Comparison of ENCODE assay signal across 8 cellular contexts in the genomic region with DNA sequence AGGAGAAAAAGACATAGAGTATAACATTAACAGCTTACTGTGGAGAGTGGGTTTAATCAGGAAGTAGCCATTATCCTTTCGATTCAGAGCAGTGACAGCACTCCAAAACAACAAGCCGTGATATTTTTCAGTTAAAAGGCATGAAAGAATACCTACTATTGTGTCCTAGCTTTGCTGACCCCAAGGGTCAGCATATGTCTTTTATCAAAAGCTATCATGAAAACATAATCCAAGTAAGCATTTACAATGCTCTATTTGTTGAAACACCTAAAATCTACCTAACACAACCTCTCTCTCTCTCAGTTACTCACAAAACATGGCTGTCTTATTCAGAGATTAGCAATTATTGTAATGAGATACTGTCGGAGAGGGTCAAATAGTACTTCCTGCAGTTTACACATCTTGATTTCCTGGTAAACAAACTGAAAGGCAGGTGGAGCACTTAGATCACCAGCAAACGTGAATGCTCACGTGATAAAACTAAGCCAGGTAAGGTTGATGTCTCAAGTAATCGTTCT.
DNase-seq lines count a peak whose midpoint lies in the region; ATAC-seq and FAIRE-seq lines count a peak whose summit lies in the region.

No MANE protein-coding gene starts in this region.

- H3K4me3 Mint-ChIP-seq in naive thymus-derived CD4-positive, alpha-beta T cell, result peak overlapping the region; percentile 77 to 94 (median 86)

- no peaks in the 10 kb centered on the region for H3K9me3 ChIP-seq in esophagus (ENCODE audit: control insufficient read depth in 2 of 2, insufficient read depth in 1 of 2, low read depth in 1 of 2, low read length in 1 of 2)
- H3K9me3 ChIP-seq in naive thymus-derived CD4-positive, alpha-beta T cell (ENCODE audit: control insufficient read depth in 2 of 3, low read length in 3 of 3), result no peaks in the 10 kb centered on the region

- WGBS in esophagus, 2 donors, result 3 to 4% methylated on average over 6 of the region's 6 CpGs

- no peaks in the 10 kb centered on the region for H3K27me3 ChIP-seq in esophagus (ENCODE audit: control insufficient read depth in 1 of 2, insufficient read depth in 2 of 2, low read length in 2 of 2)
- H3K27me3 ChIP-seq in naive thymus-derived CD4-positive, alpha-beta T cell (ENCODE audit: control insufficient read depth in 2 of 2, insufficient read depth in 2 of 2, low read length in 2 of 2), result no peaks in the 10 kb centered on the region

- intact Hi-C loops in naive thymus-derived CD4-positive, alpha-beta T cell (cut with micrococcal nuclease), result loop anchor here (1.0 to 10.0 kb wide), 8 partner anchors 59 to 389 kb away; a partner anchor contains a TSS

- peaks cover 9 to 40% (median 28%) of the 10 kb centered on the region in 7 donors for H3K4me1 Mint-ChIP-seq in naive thymus-derived CD4-positive, alpha-beta T cell

- DNase-seq in Ammon's horn (ENCODE audit: low spot score), result peak; percentile 48
- no peak for DNase-seq in GM18507 (ENCODE audit: extremely low spot score, insufficient read length, low read depth)
- DNase-seq in NCI-H1105 treated with DMSO at 0.1 percent for 48 hours (lab: John Stamatoyannopoulos, UW), result peak; percentile 92
- DNase-seq in T-helper 1 cell, result peak in 3 of 5 donors; percentile 2 to 61 (median 17)
- DNase-seq in naive thymus-derived CD4-positive, alpha-beta T cell, result peak in 7 of 9 donors; percentile 46 to 74 (median 55)
- DNase-seq in activated CD8-positive, alpha-beta memory T cell treated with anti-CD3 and anti-CD28 coated beads, Interleukin-2, amount 50 U/mL, for 4 hours, result no peak

- POLR2A ChIA-PET in naive thymus-derived CD4-positive, alpha-beta T cell (lab: Charles Lee), result interaction anchor here (0.9 to 2.0 kb wide), 2 partner anchors 10 to 196 kb away, joined by 6 to 10 read pairs; a partner anchor contains a TSS

- FAIRE-seq in GM18507 (lab: Jason Lieb, UNC), result peak; percentile 81

- H3K36me3 ChIP-seq in esophagus (ENCODE audit: control insufficient read depth in 2 of 2, insufficient read depth in 2 of 2, low read length in 1 of 2), result no peaks in the 10 kb centered on the region
- no peaks in the 10 kb centered on the region for H3K36me3 ChIP-seq in naive thymus-derived CD4-positive, alpha-beta T cell (ENCODE audit: control insufficient read depth in 2 of 3, insufficient read depth in 3 of 3, low read length in 3 of 3)

- peaks cover 0 to 8% (median 3%) of the 10 kb centered on the region in 5 donors for H3K36me3 Mint-ChIP-seq in naive thymus-derived CD4-positive, alpha-beta T cell

- peaks cover 0 to 2% (median 0%) of the 10 kb centered on the region in 11 donors for H3K9me3 Mint-ChIP-seq in naive thymus-derived CD4-positive, alpha-beta T cell

- H3K27ac ChIP-seq in esophagus (ENCODE audit: low read depth in 2 of 2, low read length in 1 of 2), result peak overlapping the region in 1 of 2 donors; percentile 73
- peak overlapping the region; percentile 71 for H3K27ac ChIP-seq in naive thymus-derived CD4-positive, alpha-beta T cell (ENCODE audit: low read depth, low read length)

- H3K4me1 ChIP-seq in esophagus (ENCODE audit: control insufficient read depth in 2 of 2, insufficient read depth in 2 of 2, low read length in 1 of 2), result no peaks in the 10 kb centered on the region
- peaks cover 11 to 27% of the 10 kb centered on the region in 2 donors for H3K4me1 ChIP-seq in naive thymus-derived CD4-positive, alpha-beta T cell (ENCODE audit: control insufficient read depth in 2 of 2, insufficient read depth in 2 of 2, low read length in 2 of 2)

- H3K4me3 ChIP-seq in esophagus (ENCODE audit: low read depth in 1 of 2, low read length in 2 of 2), result peak overlapping the region; percentile 39 to 65
- peak overlapping the region; percentile 71 for H3K4me3 ChIP-seq in naive thymus-derived CD4-positive, alpha-beta T cell (ENCODE audit: low read length)

- no peaks in the 10 kb centered on the region for H3K27me3 Mint-ChIP-seq in naive thymus-derived CD4-positive, alpha-beta T cell

- CTCF ChIA-PET in naive thymus-derived CD4-positive, alpha-beta T cell (lab: Charles Lee), result interaction anchor here (1.0 to 1.1 kb wide), 2 partner anchors 9 to 10 kb away, joined by 3 read pairs; no protein-coding TSS in a partner anchor

- peak overlapping the region; percentile 58 to 96 (median 93) for H3K27ac Mint-ChIP-seq in naive thymus-derived CD4-positive, alpha-beta T cell

- peak; percentile 91 for ATAC-seq in HG02852 (IDR thresholded peaks at IDR 0.05; ENCODE audit: unreplicated experiment)
- peak; percentile 97 for ATAC-seq in naive thymus-derived CD4-positive, alpha-beta T cell

Comparison
In these comparisons a context has a peak if more than half of its experiments do, and no peak if none do; other contexts are left out.
1. DNase-seq: peak in Ammon's horn (single experiment), NCI-H1105 treated with DMSO at 0.1 percent for 48 hours (single experiment), T-helper 1 cell (3 of 5) and naive thymus-derived CD4-positive, alpha-beta T cell (7 of 9); none in GM18507 (single experiment) and activated CD8-positive, alpha-beta memory T cell treated with anti-CD3 and anti-CD28 coated beads, Interleukin-2, amount 50 U/mL, for 4 hours (single experiment).